Comparison of ENCODE assay signal across 8 cellular contexts in genomic region chr7:26365077-26365896, GRCh38.
DNase-seq lines count a peak whose midpoint lies in the region; ATAC-seq, FAIRE-seq and TF ChIP-seq lines count a peak whose summit lies in the region.

No MANE protein-coding gene starts in this region.

- no peaks in the 10 kb centered on the region for H3K9me3 ChIP-seq in DOHH2 (ENCODE audit: control insufficient read depth, insufficient read depth, low read length)
- no peaks in the 10 kb centered on the region for H3K9me3 ChIP-seq in NT2/D1 (ENCODE audit: insufficient read depth, low read length)
- no peaks in the 10 kb centered on the region for H3K9me3 ChIP-seq in fibroblast of lung (ENCODE audit: control insufficient read depth, insufficient read depth, low read depth, low read length)

- H3K79me2 ChIP-seq in DOHH2 (ENCODE audit: control insufficient read depth, low read length) (no peaks in the 10 kb centered on the region), fibroblast of lung (ENCODE audit: control insufficient read depth, insufficient read depth, low read length) (no peaks in the 10 kb centered on the region)

- peaks cover 13% of the 10 kb centered on the region for H3F3A ChIP-seq in DOHH2 (ENCODE audit: control insufficient read depth, insufficient read depth)

- no peaks in the 10 kb centered on the region for H3K27me3 ChIP-seq in DOHH2 (ENCODE audit: control insufficient read depth, low read length)
- no peaks in the 10 kb centered on the region for H3K27me3 ChIP-seq in NT2/D1 (ENCODE audit: insufficient read depth, insufficient read length)
- H3K27me3 ChIP-seq in fibroblast of lung (ENCODE audit: control insufficient read depth, insufficient read depth, low read length): no peaks in the 10 kb centered on the region

- H3K4me1 ChIP-seq in DOHH2 (ENCODE audit: control insufficient read depth, low read length) (peaks cover 37% of the 10 kb centered on the region), NT2/D1 (ENCODE audit: insufficient read depth, insufficient read length) (no peaks in the 10 kb centered on the region), fibroblast of lung (ENCODE audit: control insufficient read depth, extremely low read depth, insufficient read depth, low read length) (no peaks in the 10 kb centered on the region)

- H3K36me3 ChIP-seq in DOHH2 (ENCODE audit: control insufficient read depth, low read length) (peaks cover 30% of the 10 kb centered on the region), NT2/D1 (ENCODE audit: insufficient read depth, insufficient read length, low read length) (no peaks in the 10 kb centered on the region), fibroblast of lung (ENCODE audit: control insufficient read depth, insufficient read depth, low read length) (no peaks in the 10 kb centered on the region)

- H3K27me3 Mint-ChIP-seq in nephron progenitor cell (ENCODE audit: low read depth, poor library complexity): no peaks in the 10 kb centered on the region

- H3K4me3 Mint-ChIP-seq in nephron progenitor cell: peak overlapping the region; percentile 67

- H3K27ac ChIP-seq in DOHH2 (ENCODE audit: low read depth, low read length): peak overlapping the region; percentile 25
- no peak overlapping the region for H3K27ac ChIP-seq in fibroblast of lung (ENCODE audit: insufficient read depth, low read length)

- no peaks in the 10 kb centered on the region for H3K9me2 ChIP-seq in DOHH2 (replicated peaks; ENCODE audit: control insufficient read depth, low read length)

- H3K4me3 ChIP-seq in DOHH2 (ENCODE audit: low read length) (peak overlapping the region; percentile 47; the same call in 1 of the 2 replicates), NT2/D1 (ENCODE audit: insufficient read length, low read depth) (no peak overlapping the region), fibroblast of lung (replicated peaks in 1 of 4; ENCODE audit: control extremely low read depth in 1 of 4, insufficient read depth in 1 of 4, low read depth in 3 of 4, low read length in 4 of 4) (no peak overlapping the region)

- no peak overlapping the region for H3K9ac ChIP-seq in NT2/D1 (ENCODE audit: insufficient read length, low read depth)
- H3K9ac ChIP-seq in fibroblast of lung (ENCODE audit: insufficient read depth, low read length): no peak overlapping the region

- peak overlapping the region; percentile 64 for H3K4me2 ChIP-seq in DOHH2 (ENCODE audit: low read length)
- no peak overlapping the region for H3K4me2 ChIP-seq in fibroblast of lung (ENCODE audit: extremely low read depth, insufficient read depth, low read length)

- TF ChIP-seq CTCF in DOHH2 (IDR thresholded peaks at IDR 0.05; ENCODE audit: low read depth, low read length, poor library complexity, severe bottlenecking): peak; percentile 84
- TF ChIP-seq CTCF in fibroblast of lung (conservative IDR thresholded peaks at IDR 0.05 in 1 of 2, IDR thresholded peaks at IDR 0.05 in 1 of 2; ENCODE audit: low read depth in 1 of 2, low read length in 2 of 2): peak; percentile 70 to 76
- peak; percentile 82 for TF ChIP-seq CTCF in nephron progenitor cell (IDR thresholded peaks at IDR 0.05)

- peaks cover 39% of the 10 kb centered on the region for H3K4me1 Mint-ChIP-seq in nephron progenitor cell

- H3K36me3 Mint-ChIP-seq in nephron progenitor cell (ENCODE audit: low read depth): no peaks in the 10 kb centered on the region

- H2AFZ ChIP-seq in fibroblast of lung (ENCODE audit: low read length): no peak overlapping the region

- peak; percentile 68 for ATAC-seq in GM21528 (IDR thresholded peaks at IDR 0.05; ENCODE audit: low FRiP score, unreplicated experiment)

- no peak for FAIRE-seq in HTR-8/SVneo (lab: Jason Lieb, UNC)

- intact Hi-C loops in posterior vena cava (cut with DNase I): loop anchor here (2.0 to 10.0 kb wide), 5 partner anchors 270 to 797 kb away; no protein-coding TSS in a partner anchor

- peak; percentile 54 for DNase-seq in HTR-8/SVneo (ENCODE audit: insufficient read length, low spot score)
- peak; percentile 71 for DNase-seq in NT2/D1 (ENCODE audit: low read depth, low spot score)
- DNase-seq in activated T-cell treated with anti-CD3 and anti-CD28 coated beads for 24 hours (ENCODE audit: low read depth): peak; percentile 45
- DNase-seq in fibroblast of lung (ENCODE audit: low read depth in 2 of 2): peak; percentile 57 to 87
- peak; percentile 40 for DNase-seq in nephron progenitor cell
- no peak for DNase-seq in posterior vena cava (ENCODE audit: low spot score)

- H3K27ac Mint-ChIP-seq in nephron progenitor cell: peak overlapping the region; percentile 13

- H3K9me3 Mint-ChIP-seq in nephron progenitor cell: no peaks in the 10 kb centered on the region

- H4K20me1 ChIP-seq in DOHH2 (ENCODE audit: control insufficient read depth, insufficient read depth, low read depth, low read length) (no peaks in the 10 kb centered on the region), fibroblast of lung (ENCODE audit: control insufficient read depth, extremely low read depth, insufficient read depth, low read length) (no peaks in the 10 kb centered on the region)
